1 cellular context compared by ENCODE assay signal in the genomic region with DNA sequence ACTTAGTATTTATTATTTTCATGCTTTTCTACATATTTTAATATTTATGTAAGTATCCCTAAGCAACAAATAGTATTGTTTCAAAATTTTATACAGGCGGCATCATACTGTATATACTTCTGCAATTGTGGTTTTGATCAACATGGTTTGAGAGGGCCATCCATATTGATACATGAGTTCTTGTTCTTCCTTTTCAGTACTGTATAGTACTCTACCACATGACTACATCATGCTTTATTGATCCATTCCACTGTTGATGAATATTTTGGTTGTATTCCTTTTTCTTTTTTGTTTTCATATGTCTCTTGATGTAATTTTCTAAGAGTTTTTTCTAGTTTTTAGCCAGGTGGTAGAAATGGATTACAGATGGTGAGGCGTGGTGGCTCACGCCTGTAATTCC.
TF ChIP-seq lines count a peak whose summit lies in the region.

No MANE protein-coding gene starts in this region.

TF ChIP-seq in endothelial cell of umbilical vein, 7 proteins besides CTCF, POLR2A, EP300 and RAD21:
- TF ChIP-seq EZH2 (IDR thresholded peaks at IDR 0.05; ENCODE audit: borderline replicate concordance, low read depth, low read length, severe bottlenecking), result no peak
